In the genomic region with DNA sequence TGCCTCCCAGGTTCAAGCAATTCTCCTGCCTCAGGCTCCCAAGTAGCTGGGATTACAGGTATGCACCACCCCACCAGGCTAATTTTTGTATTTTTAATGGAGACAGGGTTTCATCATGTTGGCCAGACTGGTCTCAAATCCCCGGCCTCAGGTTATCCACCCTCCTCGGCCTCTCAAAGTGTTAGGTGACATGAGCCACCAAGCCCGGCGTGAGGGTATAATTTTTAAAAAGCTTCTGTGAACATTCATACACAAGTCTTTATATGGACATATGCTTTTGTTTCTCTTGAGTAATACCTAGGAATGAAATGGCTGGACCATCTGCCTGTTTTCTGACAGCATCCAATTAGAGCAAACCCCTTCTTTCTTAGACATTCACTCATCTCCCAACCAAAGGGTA, we compare ENCODE assay signal across 30 cellular contexts.
"Had no signal": no experiment of that assay in that cellular context is flagged by ENCODE, and none has a peak within 500 bp of the region (broad histone marks: within the 10 kb centered on the region; RNA-seq: fewer than 3 reads in every experiment).

No MANE protein-coding gene starts in this region.

- H3K27me3 ChIP-seq: ascending aorta, cardiac muscle cell had no signal

- H3K4me3 ChIP-seq: ascending aorta, cardiac muscle cell had no signal

- H3K4me1 ChIP-seq: ascending aorta had no signal

- ATAC-seq: activated CD4-positive, alpha-beta T cell treated with anti-CD3 and anti-CD28 coated beads for 36 hours; activated CD4-positive, CD25-positive, alpha-beta regulatory T cell treated with anti-CD3 and anti-CD28 coated beads, Interleukin-2, amount 50 U/mL, for 24 hours; activated CD8-positive, alpha-beta memory T cell treated with anti-CD3 and anti-CD28 coated beads, Interleukin-2, amount 10 ng/mL, durations not matched to agents 7 days and 5 days; activated CD8-positive, alpha-beta T cell treated with anti-CD3 and anti-CD28 coated beads, Interleukin-2, amount 10 ng/mL, durations not matched to agents 7 days and 5 days; activated naive CD8-positive, alpha-beta T cell treated with anti-CD3 and anti-CD28 coated beads, Interleukin-2, amount 50 U/mL, for 24 hours; WTC11 had no signal

- DNase-seq: activated CD4-positive, alpha-beta memory T cell treated with anti-CD3 and anti-CD28 coated beads, Interleukin-2, amount 10 ng/mL, durations not matched to agents 7 days and 5 days; activated CD4-positive, alpha-beta T cell treated with anti-CD3 and anti-CD28 coated beads for 1 hour; activated CD4-positive, alpha-beta T cell treated with anti-CD3 and anti-CD28 coated beads for 36 hours; activated CD4-positive, alpha-beta T cell treated with anti-CD3 and anti-CD28 coated beads for 48 hours; activated CD4-positive, alpha-beta T cell treated with anti-CD3 and anti-CD28 coated beads, Interleukin-2, amount 10 ng/mL, durations not matched to agents 7 days and 5 days; activated CD4-positive, alpha-beta T cell treated with anti-CD3 and anti-CD28 coated beads, Interleukin-2, amount 50 U/mL, for 48 hours; activated CD4-positive, CD25-positive, alpha-beta regulatory T cell; activated CD8-positive, alpha-beta memory T cell treated with anti-CD3 and anti-CD28 coated beads for 24 hours; activated CD8-positive, alpha-beta memory T cell treated with anti-CD3 and anti-CD28 coated beads, Interleukin-2, amount 10 ng/mL, durations not matched to agents 7 days and 5 days; activated CD8-positive, alpha-beta memory T cell treated with anti-CD3 and anti-CD28 coated beads, Interleukin-2, amount 50 U/mL, for 48 hours; activated CD8-positive, alpha-beta T cell treated with anti-CD3 and anti-CD28 coated beads, Interleukin-2, amount 10 ng/mL, durations not matched to agents 7 days and 5 days; activated effector memory CD4-positive, alpha-beta T cell treated with Interleukin-2 at 50 U/mL for 16 hours; activated gamma-delta T cell; activated naive CD4-positive, alpha-beta T cell treated with anti-CD3 and anti-CD28 coated beads, Interleukin-2, amount 10 ng/mL, durations not matched to agents 7 days and 5 days; activated naive CD4-positive, alpha-beta T cell treated with Interleukin-2 at 50 U/mL for 16 hours; activated naive CD8-positive, alpha-beta T cell treated with anti-CD3 and anti-CD28 coated beads, Interleukin-2, amount 10 ng/mL, durations not matched to agents 7 days and 5 days; activated naive CD8-positive, alpha-beta T cell treated with anti-CD3 and anti-CD28 coated beads, Interleukin-2, amount 50 U/mL, for 24 hours; activated T-cell treated with anti-CD3 and anti-CD28 coated beads, Interleukin-2, amount 50 U/mL, for 24 hours; activated T-cell treated with anti-CD3 and anti-CD28 coated beads, Interleukin-2, amount 50 U/mL, for 48 hours; amygdala; anterior cingulate cortex; caudate nucleus; cerebellar nuclear complex; T-helper 2 cell; T-helper 9 cell; WERI-Rb-1 had no signal

- H3K27ac ChIP-seq: ascending aorta, cardiac muscle cell, WERI-Rb-1 had no signal

- H3K36me3 ChIP-seq: ascending aorta, cardiac muscle cell, WERI-Rb-1 had no signal

- H3K9me3 ChIP-seq: ascending aorta had no signal
